6 cellular contexts compared by ENCODE assay signal in the genomic region with DNA sequence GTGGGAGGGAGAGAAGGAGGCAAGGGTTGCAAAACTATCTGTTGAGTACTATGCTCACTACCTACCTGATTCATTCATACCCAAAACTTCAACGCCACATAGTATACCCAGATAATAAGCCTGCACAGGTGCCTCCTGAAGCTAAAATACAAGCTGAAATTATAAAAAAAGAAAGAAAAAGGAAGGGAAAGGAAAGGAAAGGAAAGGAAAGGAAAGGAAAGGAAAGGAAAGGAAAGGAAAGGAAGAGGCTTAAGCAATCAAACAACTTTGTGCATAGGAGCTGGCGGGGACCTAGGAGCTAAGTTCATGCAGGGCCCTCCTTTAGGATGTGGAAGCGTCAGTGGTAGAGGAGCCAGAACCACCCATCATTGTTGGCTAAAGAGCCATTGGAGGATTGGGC.
"Had no signal": no experiment of that assay in that cellular context is flagged by ENCODE, and none has a peak within 500 bp of the region (broad histone marks: within the 10 kb centered on the region; RNA-seq: fewer than 3 reads in every experiment).

No MANE protein-coding gene starts in this region.

- H3K4me3 ChIP-seq: K562 had no signal

- H3K27ac ChIP-seq: HL-60, KMS-11 had no signal

- DNase-seq: IMR-90, KBM-7, KG1 had no signal
